In genomic region chr5:139979518-139979917, GRCh38 we compare ENCODE assay signal across 35 cellular contexts.
"Had no signal": no experiment of that assay in that cellular context is flagged by ENCODE, and none has a peak within 500 bp of the region (broad histone marks: within the 10 kb centered on the region; RNA-seq: fewer than 3 reads in every experiment).

No MANE protein-coding gene starts in this region.

- H3K4me3 ChIP-seq: adrenal gland, body of pancreas, breast epithelium had no signal

- FAIRE-seq: astrocyte, TTC549 had no signal

- DNase-seq: activated B cell treated with CpG ODN at 0.5 μM for 24 hours; activated CD4-positive, alpha-beta memory T cell treated with anti-CD3 and anti-CD28 coated beads for 36 hours; activated CD4-positive, alpha-beta T cell treated with anti-CD3 and anti-CD28 coated beads for 4 hours; activated CD4-positive, alpha-beta T cell treated with anti-CD3 and anti-CD28 coated beads, Interleukin-2, amount 10 ng/mL, durations not matched to agents 24 days and 14 days; activated CD4-positive, alpha-beta T cell treated with anti-CD3 and anti-CD28 coated beads, Interleukin-2, amount 50 U/mL, for 1 hour; activated CD4-positive, alpha-beta T cell treated with anti-CD3 and anti-CD28 coated beads, Interleukin-2, amount 50 U/mL, for 4 hours; activated CD4-positive, CD25-positive, alpha-beta regulatory T cell treated with anti-CD3 and anti-CD28 coated beads, Interleukin-2, amount 50 U/mL, for 72 hours; activated CD8-positive, alpha-beta memory T cell treated with anti-CD3 and anti-CD28 coated beads, Interleukin-2, amount 50 U/mL, for 4 hours; activated CD8-positive, alpha-beta T cell treated with anti-CD3 and anti-CD28 coated beads for 36 hours; activated effector memory CD4-positive, alpha-beta T cell treated with anti-CD3 and anti-CD28 coated beads, Interleukin-2, amount 50 U/mL, for 16 hours; activated gamma-delta T cell treated with Interleukin-2 at 50 U/mL for 16 hours; activated naive CD4-positive, alpha-beta T cell; activated naive CD4-positive, alpha-beta T cell treated with anti-CD3 and anti-CD28 coated beads for 36 hours; activated naive CD4-positive, alpha-beta T cell treated with anti-CD3 and anti-CD28 coated beads, Interleukin-2, amount 50 U/mL, for 16 hours; activated naive CD8-positive, alpha-beta T cell treated with anti-CD3 and anti-CD28 coated beads for 36 hours; activated T-cell treated with anti-CD3 and anti-CD28 coated beads for 4 hours; activated T-cell treated with anti-CD3 and anti-CD28 coated beads, Interleukin-2, amount 50 U/mL, for 1 hour; activated T-cell treated with anti-CD3 and anti-CD28 coated beads, Interleukin-2, amount 50 U/mL, for 4 hours; activated T-cell treated with anti-CD3 and anti-CD28 coated beads, Interleukin-2, amount 50 U/mL, for 72 hours; adrenal gland; amniotic stem cell; aorta; body of pancreas; brain microvascular endothelial cell; central memory CD4-positive, alpha-beta T cell; cerebellar nuclear complex; T-helper 1 cell; T-helper 2 cell; T-helper 9 cell had no signal

- ATAC-seq: activated CD8-positive, alpha-beta T cell treated with anti-CD3 and anti-CD28 coated beads for 36 hours; activated naive CD4-positive, alpha-beta T cell treated with anti-CD3 and anti-CD28 coated beads, Interleukin-2, amount 50 U/mL, for 72 hours; activated T-cell treated with anti-CD3 and anti-CD28 coated beads, Interleukin-2, amount 50 U/mL, for 4 hours; activated T-cell treated with anti-CD3 and anti-CD28 coated beads, Interleukin-2, amount 50 U/mL, for 72 hours; activated T-helper 17 cell treated with anti-CD3 and anti-CD28 coated beads, Interleukin-2, amount 50 U/mL, for 72 hours; body of pancreas had no signal

- H3K4me1 ChIP-seq: body of pancreas, breast epithelium had no signal

- H3K27me3 ChIP-seq: adrenal gland, body of pancreas, brain microvascular endothelial cell, breast epithelium had no signal

- H3K36me3 ChIP-seq: adrenal gland, brain microvascular endothelial cell, breast epithelium had no signal

- H3K9me3 ChIP-seq: adrenal gland, body of pancreas, breast epithelium had no signal

- H3K27ac ChIP-seq: adrenal gland, body of pancreas, brain microvascular endothelial cell, breast epithelium, VCaP had no signal
